In genomic region chr2:108809936-108810335, GRCh38 we compare ENCODE assay signal across 26 cellular contexts. TPM values are rescaled to one million over a fixed set of nuclear protein-coding genes. Genes with fewer than 3 reads are reported as not detected.
DNase-seq lines count a peak whose midpoint lies in the region; ATAC-seq, FAIRE-seq and TF ChIP-seq lines count a peak whose summit lies in the region.
"Had no signal": no experiment of that assay in that cellular context is flagged by ENCODE, and none has a peak within 500 bp of the region (broad histone marks: within the 10 kb centered on the region; RNA-seq: fewer than 3 reads in every experiment).

No MANE protein-coding gene starts in this region.

- H3K36me3 Mint-ChIP-seq in endodermal cell (ENCODE audit: low read depth) (peaks cover 71% of the 10 kb centered on the region), MCF 10A (ENCODE audit: insufficient read depth, unreplicated experiment) (peaks cover 37% of the 10 kb centered on the region)

- intact Hi-C loops in MCF 10A (cut with micrococcal nuclease): no loop called here

- H3K27ac ChIP-seq in A549 (no peak overlapping the region), HEK293 (ENCODE audit: extremely low read depth, low read depth, low read length) (no peak overlapping the region), endodermal cell (ENCODE audit: low read depth, low read length) (no peak overlapping the region)
- H3K27ac ChIP-seq: BLaER1 treated with 17β-estradiol and CSF1 and Interleukin-3, amounts not matched to agents 10 nM and 100 nM; C4-2B had no signal

- no peak for TF ChIP-seq CTCF in A549 (IDR thresholded peaks at IDR 0.05)
- no peak for TF ChIP-seq CTCF in HEK293 (tag by site-specific recombination; IDR thresholded peaks at IDR 0.05)
- TF ChIP-seq CTCF in endodermal cell (conservative IDR thresholded peaks at IDR 0.05): no peak
- TF ChIP-seq CTCF in MCF 10A (IDR thresholded peaks at IDR 0.05; ENCODE audit: unreplicated experiment): no peak

- no peak for DNase-seq in A549 (ENCODE audit: low read depth in 1 of 2, low spot score in 1 of 2)
- DNase-seq in endodermal cell: no peak
- DNase-seq in MCF 10A (ENCODE audit: unreplicated experiment): no peak
- no peak for DNase-seq in stimulated activated CD4-positive, alpha-beta T cell treated with anti-CD3 and anti-CD28 coated beads, Interleukin-1b, Interleukin-23, amount 100 ng/mL, for 48 hours
- DNase-seq in CD1c-positive myeloid dendritic cell (ENCODE audit: extremely low spot score): no peak
- DNase-seq: 8988T; AML-193; CD4-positive, alpha-beta memory T cell; CD4-positive, CD25-positive, alpha-beta regulatory T cell; CD8-positive, alpha-beta memory T cell; COR-L47; DMS 273 treated with DMSO at 0.1 percent for 48 hours; DMS153; DMS53; DMS79; DND-41; EL; GDM1 had no signal

- H3K4me1 ChIP-seq in A549: no peaks in the 10 kb centered on the region
- no peaks in the 10 kb centered on the region for H3K4me1 ChIP-seq in HEK293 (ENCODE audit: control insufficient read depth, insufficient read depth, low read length)
- no peaks in the 10 kb centered on the region for H3K4me1 ChIP-seq in endodermal cell (ENCODE audit: control insufficient read depth, insufficient read depth, low read length)
- H3K4me1 ChIP-seq: BLaER1 treated with 17β-estradiol and CSF1 and Interleukin-3, amounts not matched to agents 10 nM and 100 nM had no signal

- H3K9me3 Mint-ChIP-seq in endodermal cell (peaks cover 27% of the 10 kb centered on the region), MCF 10A (ENCODE audit: unreplicated experiment) (peaks cover 24% of the 10 kb centered on the region)

- CTCF ChIA-PET in A549 (lab: Yijun Ruan, JAX): no interaction called here
- CTCF ChIA-PET in HEK293 (lab: Yijun Ruan, JAX): no interaction called here
- CTCF ChIA-PET in MCF 10A (lab: Yijun Ruan, JAX): no interaction called here

- H3K4me1 Mint-ChIP-seq in endodermal cell: no peaks in the 10 kb centered on the region
- no peaks in the 10 kb centered on the region for H3K4me1 Mint-ChIP-seq in MCF 10A (ENCODE audit: insufficient read depth, unreplicated experiment)
- H3K4me1 Mint-ChIP-seq: B cell had no signal

- no peak overlapping the region for H3K4me3 ChIP-seq in A549
- H3K4me3 ChIP-seq in HEK293 (ENCODE audit: low read depth, low read length): no peak overlapping the region
- H3K4me3 ChIP-seq in endodermal cell (ENCODE audit: low read length): peak overlapping the region; percentile 17
- H3K4me3 ChIP-seq: GM12878 had no signal

- ATAC-seq in A549: no peak
- ATAC-seq: GM12878 had no signal

- no TSS peak for BruUV-seq in MCF 10A (replicated peaks; lab: Mats Ljungman, UMichigan)

- TF ChIP-seq RAD21 in A549 (conservative IDR thresholded peaks at IDR 0.05 in 1 of 2, IDR thresholded peaks at IDR 0.05 in 1 of 2): no peak

- H3K9me3 ChIP-seq in A549 (peaks cover 15% of the 10 kb centered on the region; the same call in 2 of the 3 replicates), HEK293 (ENCODE audit: control insufficient read depth, insufficient read depth, low read depth, low read length) (no peaks in the 10 kb centered on the region), endodermal cell (ENCODE audit: control insufficient read depth, low read length) (peaks cover 35% of the 10 kb centered on the region)

- no peak overlapping the region for H3K4me2 ChIP-seq in A549
- H3K4me2 ChIP-seq: BLaER1 treated with 17β-estradiol and CSF1 and Interleukin-3, amounts not matched to agents 10 nM and 100 nM had no signal

- H3K27ac Mint-ChIP-seq in endodermal cell (no peak overlapping the region), MCF 10A (ENCODE audit: low read depth, unreplicated experiment) (no peak overlapping the region)
- H3K27ac Mint-ChIP-seq: B cell had no signal

- POLR2A ChIA-PET in A549 (lab: Yijun Ruan, JAX): no interaction called here
- POLR2A ChIA-PET in HEK293 (lab: Yijun Ruan, JAX): no interaction called here
- POLR2A ChIA-PET in MCF 10A (lab: Yijun Ruan, JAX): interaction anchor here (0.7 kb wide), 1 partner anchor 48 kb away, joined by 3 read pairs; no protein-coding TSS in a partner anchor

- H3K4me3 Mint-ChIP-seq in endodermal cell (no peak overlapping the region), MCF 10A (ENCODE audit: unreplicated experiment) (no peak overlapping the region)
- H3K4me3 Mint-ChIP-seq: B cell; CD4-positive, alpha-beta memory T cell; CD4-positive, CD25-positive, alpha-beta regulatory T cell; CD8-positive, alpha-beta memory T cell had no signal

- H3K9ac ChIP-seq in endodermal cell (ENCODE audit: extremely low read depth, low read length, poor library complexity, severe bottlenecking): no peak overlapping the region
- H3K9ac ChIP-seq: BLaER1 treated with 17β-estradiol and CSF1 and Interleukin-3, amounts not matched to agents 10 nM and 100 nM had no signal

- TF ChIP-seq POLR2A in A549 (IDR thresholded peaks at IDR 0.05; ENCODE audit: low read length): no peak

- H3K27me3 Mint-ChIP-seq in endodermal cell (ENCODE audit: insufficient read depth) (no peaks in the 10 kb centered on the region), MCF 10A (ENCODE audit: insufficient read depth, unreplicated experiment) (no peaks in the 10 kb centered on the region)
- H3K27me3 Mint-ChIP-seq: B cell; CD4-positive, alpha-beta memory T cell; CD4-positive, CD25-positive, alpha-beta regulatory T cell; CD8-positive, alpha-beta memory T cell had no signal

- FAIRE-seq in A549 (lab: Jason Lieb, UNC): no peak
- FAIRE-seq: A204.1, GM12878, GM12892, GM18507 had no signal

- no peaks in the 10 kb centered on the region for H3K27me3 ChIP-seq in endodermal cell (ENCODE audit: control insufficient read depth, insufficient read depth, low read length, poor library complexity, severe bottlenecking)
- H3K27me3 ChIP-seq: BLaER1 treated with 17β-estradiol and CSF1 and Interleukin-3, amounts not matched to agents 10 nM and 100 nM had no signal

- H3K36me3 ChIP-seq in HEK293 (ENCODE audit: control insufficient read depth in 2 of 2, insufficient read depth in 1 of 2, low read length in 2 of 2) (peaks cover 61 to 78% of the 10 kb centered on the region in 2 experiments), endodermal cell (ENCODE audit: control insufficient read depth, insufficient read depth, low read length) (peaks cover 73% of the 10 kb centered on the region)

- TF ChIP-seq EP300 in A549 (IDR thresholded peaks at IDR 0.05): no peak

- WGBS in A549 (ENCODE audit: missing lambda C conversion rate): 94% methylated on average over 3 of the region's 3 CpGs
- 87 to 97% methylated on average over 3 of the region's 3 CpGs for WGBS in endodermal cell (ENCODE audit: insufficient coverage in 1 of 2, insufficient read length in 1 of 2), 2 experiments

TF ChIP-seq in A549, 52 proteins besides CTCF, POLR2A, EP300 and RAD21:
- TF ChIP-seq FOSL2 (IDR thresholded peaks at IDR 0.05) (no peak), FOSL2 (CRISPR knock-in tag; IDR thresholded peaks at IDR 0.05) (peak; percentile 17; the same call in 1 of the 2 replicates), MAFK (IDR thresholded peaks at IDR 0.05; ENCODE audit: partially characterized antibody) (no peak)

TF ChIP-seq in HEK293, 187 proteins besides CTCF, POLR2A, EP300 and RAD21 (continues in another document):
- TF ChIP-seq BCL6B (tag by site-specific recombination; IDR thresholded peaks at IDR 0.05): no peak
- no peak for TF ChIP-seq ZNF157 (tag by site-specific recombination; IDR thresholded peaks at IDR 0.05)
- no peak for TF ChIP-seq ZNF473 (tag by site-specific recombination; IDR thresholded peaks at IDR 0.05)

RNA-seq across cellular contexts. Expression of gene CCDC138, which starts 23.4 kb away (rescaled TPM):
- polyA plus RNA-seq in A549 (2011; rRNA removed) (8.6 and 13.0 TPM in 2 replicates), A549 (2017; fragmentation: RNase III; extraction: RNeasy Plus Mini Kit Qiagen cat#74134 plus additional on column Dnase treatment) (9.7 to 12.2 TPM (median 10.4 TPM) in 3 replicates)
- polyA plus RNA-seq in A549 (2012; cell fraction: cytosol; rRNA removed): 2.7 and 3.0 TPM in 2 replicates
- 3.3 and 5.3 TPM in 2 replicates for polyA plus RNA-seq in A549 (2012; cell fraction: nucleus; rRNA removed)
- 5.4 and 6.4 TPM in 2 replicates for polyA minus RNA-seq in A549 (2011; rRNA and poly(A)+ RNA removed)
- total RNA-seq in endodermal cell (10 to 100 TPM; 29.7 to 30.2 TPM), MCF 10A (2022) (3.5 and 4.3 TPM in 2 replicates)
- 30.9 TPM for polyA plus RNA-seq in endodermal cell (2013, experiment 1 of 2)
- polyA plus RNA-seq in endodermal cell (2013, experiment 2 of 2): 30.6 TPM
